In genomic region chr16:66357523-66357928, GRCh38 we compare ENCODE assay signal across 9 cellular contexts. TPM values are rescaled to one million over a fixed set of nuclear protein-coding genes. Genes with fewer than 3 reads are reported as not detected.
DNase-seq lines count a peak whose midpoint lies in the region; ATAC-seq and TF ChIP-seq lines count a peak whose summit lies in the region.
"Had no signal": no experiment of that assay in that cellular context is flagged by ENCODE, and none has a peak within 500 bp of the region (broad histone marks: within the 10 kb centered on the region; RNA-seq: fewer than 3 reads in every experiment).

No MANE protein-coding gene starts in this region.

- intact Hi-C loops in left cardiac atrium (cut with DNase I) (no loop called here), gastrocnemius medialis (cut with DNase I; ENCODE audit: low total_unique reads) (loop anchor here (2.0 kb wide), 1 partner anchor 125 kb away; no protein-coding TSS in a partner anchor)

- peaks cover 46% of the 10 kb centered on the region for H3K27me3 Mint-ChIP-seq in activated T-helper 17 cell treated with anti-CD3 and anti-CD28 coated beads, Interleukin-2, amount 50 U/mL, for 72 hours

- peak; percentile 31 for ATAC-seq in activated T-helper 17 cell treated with anti-CD3 and anti-CD28 coated beads, Interleukin-2, amount 50 U/mL, for 72 hours (replicated peaks)
- ATAC-seq in left cardiac atrium (peak; percentile 30 to 45), gastrocnemius medialis (peak; percentile 27 to 45), HG03135 (IDR thresholded peaks at IDR 0.05; ENCODE audit: unreplicated experiment) (no peak)

- CTCF ChIA-PET in BJ (lab: Yijun Ruan, JAX): interaction anchor here (0.5 to 9.9 kb wide), 16 partner anchors 9 to 232 kb away, joined by 3 to 132 read pairs (median 5); partner anchors contain the start of gene CDH5

- H3K27ac ChIP-seq in gastrocnemius medialis: peak overlapping the region in 1 of 4 donors; percentile 22

- no peak overlapping the region for H3K4me3 ChIP-seq in BJ (ENCODE audit: low read depth, low read length)
- no peak overlapping the region for H3K4me3 ChIP-seq in gastrocnemius medialis

- TF ChIP-seq POLR2A in gastrocnemius medialis (IDR thresholded peaks at IDR 0.05): no peak

- POLR2A ChIA-PET in BJ (lab: Charles Lee): interaction anchor here (0.6 kb wide), 1 partner anchor 16 kb away, joined by 9 read pairs; no protein-coding TSS in a partner anchor

- no peaks in the 10 kb centered on the region for H3K9me3 Mint-ChIP-seq in activated T-helper 17 cell treated with anti-CD3 and anti-CD28 coated beads, Interleukin-2, amount 50 U/mL, for 72 hours
- H3K9me3 Mint-ChIP-seq: T-cell had no signal

- H3K4me1 ChIP-seq in gastrocnemius medialis: peaks cover 0 to 3% of the 10 kb centered on the region in 2 donors

- H3K36me3 ChIP-seq in BJ (ENCODE audit: control insufficient read depth, insufficient read depth, low read length): no peaks in the 10 kb centered on the region
- H3K36me3 ChIP-seq in gastrocnemius medialis: no peaks in the 10 kb centered on the region

- peak; percentile 55 for DNase-seq in BJ (ENCODE audit: low read depth)
- DNase-seq in NCI-H2196 (lab: John Stamatoyannopoulos, UW; ENCODE audit: unreplicated experiment): peak; percentile 64
- DNase-seq in left cardiac atrium: peak; percentile 45
- peak in 1 of 2 donors; percentile 20 for DNase-seq in gastrocnemius medialis
- no peak for DNase-seq in ureter (ENCODE audit: low spot score)

- peaks cover 10% of the 10 kb centered on the region for H3K4me1 Mint-ChIP-seq in activated T-helper 17 cell treated with anti-CD3 and anti-CD28 coated beads, Interleukin-2, amount 50 U/mL, for 72 hours

- H3K4me3 Mint-ChIP-seq in activated T-helper 17 cell treated with anti-CD3 and anti-CD28 coated beads, Interleukin-2, amount 50 U/mL, for 72 hours: no peak overlapping the region
- H3K4me3 Mint-ChIP-seq: T-cell had no signal

- H3K36me3 Mint-ChIP-seq in activated T-helper 17 cell treated with anti-CD3 and anti-CD28 coated beads, Interleukin-2, amount 50 U/mL, for 72 hours (ENCODE audit: low read depth): no peaks in the 10 kb centered on the region
- H3K36me3 Mint-ChIP-seq: T-cell had no signal

- H3K27me3 ChIP-seq in BJ (ENCODE audit: control insufficient read depth, insufficient read depth, low read length) (peaks cover 17% of the 10 kb centered on the region), gastrocnemius medialis (peaks cover 0 to 5% (median 0%) of the 10 kb centered on the region in 3 donors)

- H3K27ac Mint-ChIP-seq in activated T-helper 17 cell treated with anti-CD3 and anti-CD28 coated beads, Interleukin-2, amount 50 U/mL, for 72 hours: no peak overlapping the region
- H3K27ac Mint-ChIP-seq: T-cell had no signal

- in situ Hi-C loops in gastrocnemius medialis (cut with MboI; ENCODE audit: low sequenced_read_pairs in 4 of 4): no loop called here

- H3K9me3 ChIP-seq in gastrocnemius medialis: no peaks in the 10 kb centered on the region

- TF ChIP-seq CTCF in BJ (IDR thresholded peaks at IDR 0.05; ENCODE audit: insufficient read depth, low read depth, low read length): peak; percentile 77
- TF ChIP-seq CTCF in GM12874 (IDR thresholded peaks at IDR 0.05; ENCODE audit: insufficient read depth, low read depth, low read length): peak; percentile 62
- TF ChIP-seq CTCF in gastrocnemius medialis (IDR thresholded peaks at IDR 0.05 in 4 of 5, conservative IDR thresholded peaks at IDR 0.05 in 1 of 5): peak in 4 of 5 experiments; percentile 35 to 68 (median 54)

RNA-seq across cellular contexts. Expression of gene CDH5, which starts 9.0 kb away (rescaled TPM):
- polyA plus RNA-seq in BJ (2011; rRNA removed): not detected in 2 replicates
- not detected in 2 replicates for polyA minus RNA-seq in BJ (2011; rRNA and poly(A)+ RNA removed)
- not detected for total RNA-seq in activated T-helper 17 cell treated with anti-CD3 and anti-CD28 coated beads, Interleukin-2, amount 50 U/mL, for 72 hours
- total RNA-seq in left cardiac atrium (10 to 100 TPM; 40.3 to 80.0 TPM), gastrocnemius medialis (10 to 100 TPM; 24.3 to 37.4 (median 31.7) TPM), ureter (25.8 TPM)

Comparison
In these comparisons a context has a peak if more than half of its experiments do, and no peak if none do; other contexts are left out.
1. RNA of gene CDH5, which starts 9.0 kb away (total RNA-seq): 40.3 to 80.0 TPM in left cardiac atrium, 24.3 to 37.4 TPM in gastrocnemius medialis and 25.8 TPM in ureter (single experiment); not detected in activated T-helper 17 cell treated with anti-CD3 and anti-CD28 coated beads, Interleukin-2, amount 50 U/mL, for 72 hours; every median in the first group is over 10 times any median in the second.
2. Peak in every context shown above with its lines, with median percentiles within 50 percentile points of each other: CTCF ChIP-seq.